In genomic region chr1:22291057-22291456, GRCh38 we compare ENCODE assay signal across 2 cellular contexts.
TF ChIP-seq lines count a peak whose summit lies in the region.

No MANE protein-coding gene starts in this region.

TF ChIP-seq in HepG2, 621 proteins besides CTCF, POLR2A, EP300 and RAD21:
- TF ChIP-seq JUNB (CRISPR knock-in tag; IDR thresholded peaks at IDR 0.05; ENCODE audit: borderline replicate concordance) (no peak), ZBTB42 (CRISPR knock-in tag; IDR thresholded peaks at IDR 0.05) (no peak), BORCS8-MEF2B (CRISPR knock-in tag; IDR thresholded peaks at IDR 0.05) (no peak), PHB2 (IDR thresholded peaks at IDR 0.05; ENCODE audit: partially characterized antibody) (no peak), ZNF768 (CRISPR knock-in tag; IDR thresholded peaks at IDR 0.05) (peak; percentile 42; the same call in 1 of the 2 replicates), ZNF740 (CRISPR knock-in tag; IDR thresholded peaks at IDR 0.05) (no peak), NBN (conservative IDR thresholded peaks at IDR 0.05) (no peak)
TF ChIP-seq in HepG2: peak in this region for 1.

TF ChIP-seq in K562, 482 proteins besides CTCF, POLR2A, EP300 and RAD21:
- TF ChIP-seq SMARCA5 (IDR thresholded peaks at IDR 0.05) (peak; percentile 81; the same call in 1 of the 2 replicates), BRF1 (IDR thresholded peaks at IDR 0.05; ENCODE audit: borderline replicate concordance, extremely low read depth, insufficient read length) (no peak), KDM1A (IDR thresholded peaks at IDR 0.05) (peak in 1 of 2 experiments; percentile 25; a peak in 2 of 4 replicates), ZFP36 (IDR thresholded peaks at IDR 0.05; ENCODE audit: low read depth, low read length, partially characterized antibody) (peak; percentile 59), CEBPB (tag; IDR thresholded peaks at IDR 0.05) (no peak), TEAD1 (CRISPR knock-in tag; IDR thresholded peaks at IDR 0.05) (no peak), ZNF121 (CRISPR knock-in tag; conservative IDR thresholded peaks at IDR 0.05) (no peak), BCOR (IDR thresholded peaks at IDR 0.05) (peak; percentile 90), THRB (CRISPR knock-in tag; conservative IDR thresholded peaks at IDR 0.05) (no peak), RBM25 (IDR thresholded peaks at IDR 0.05; ENCODE audit: low read depth, low read length, severe bottlenecking) (peak; percentile 94)
TF ChIP-seq in K562: peak in this region for 5.
